In the genomic region with DNA sequence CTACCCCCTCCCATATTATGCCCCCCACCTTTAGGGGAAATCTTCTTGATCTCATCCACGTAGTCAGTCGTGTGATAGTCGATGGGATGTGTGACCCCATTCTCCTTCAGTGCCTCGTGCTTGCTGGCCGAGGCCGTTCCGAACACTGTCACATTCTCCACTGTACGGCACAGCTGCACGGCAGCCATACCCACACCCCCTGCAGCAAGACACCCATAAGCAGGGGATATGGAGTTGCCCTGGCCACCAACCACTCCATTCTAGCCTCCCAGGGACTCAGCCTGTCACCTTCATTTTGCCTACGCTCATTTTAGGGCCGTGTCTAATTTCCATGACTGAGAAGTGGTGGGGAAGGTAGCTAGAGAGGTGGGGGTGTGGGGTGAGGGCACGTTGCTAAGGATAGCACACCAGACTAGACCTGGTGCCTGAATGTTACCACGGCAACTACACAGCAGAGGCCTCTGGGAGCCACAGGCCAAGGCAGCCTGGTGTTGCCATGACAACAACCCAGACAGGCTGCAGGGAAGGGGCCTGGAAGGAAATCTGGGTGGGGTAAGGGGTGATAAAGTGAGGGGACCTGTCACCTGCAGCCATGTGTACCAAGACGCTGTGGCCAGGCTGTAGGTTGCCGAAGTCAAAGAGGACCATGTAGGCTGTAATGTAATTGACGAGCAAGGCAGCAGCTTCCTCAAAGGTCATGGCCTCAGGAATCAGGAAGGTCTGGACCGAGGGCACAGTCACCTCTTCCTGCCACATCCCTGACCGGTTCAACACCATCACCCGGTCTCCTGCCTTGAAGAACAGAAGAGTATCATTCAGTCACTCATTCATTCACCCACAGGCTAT, we compare ENCODE assay signal across 2 cellular contexts.
TF ChIP-seq lines count a peak whose summit lies in the region.

No MANE protein-coding gene starts in this region.

TF ChIP-seq in SK-N-SH, 30 proteins besides CTCF, POLR2A, EP300 and RAD21 (continued from another document):
- TF ChIP-seq ZBTB33 (IDR thresholded peaks at IDR 0.05; ENCODE audit: borderline replicate concordance, low read depth): no peak
- TF ChIP-seq MXI1 (IDR thresholded peaks at IDR 0.05; ENCODE audit: low read depth, low read length): peak; percentile 85
- peak; percentile 87 for TF ChIP-seq RFX5 (IDR thresholded peaks at IDR 0.05; ENCODE audit: low read length)

TF ChIP-seq in SK-N-SH treated with all-trans-retinoic acid at 6 μM for 48 hours, 23 proteins besides CTCF, POLR2A, EP300 and RAD21 (continued from another document):
- TF ChIP-seq, protein P1, sequence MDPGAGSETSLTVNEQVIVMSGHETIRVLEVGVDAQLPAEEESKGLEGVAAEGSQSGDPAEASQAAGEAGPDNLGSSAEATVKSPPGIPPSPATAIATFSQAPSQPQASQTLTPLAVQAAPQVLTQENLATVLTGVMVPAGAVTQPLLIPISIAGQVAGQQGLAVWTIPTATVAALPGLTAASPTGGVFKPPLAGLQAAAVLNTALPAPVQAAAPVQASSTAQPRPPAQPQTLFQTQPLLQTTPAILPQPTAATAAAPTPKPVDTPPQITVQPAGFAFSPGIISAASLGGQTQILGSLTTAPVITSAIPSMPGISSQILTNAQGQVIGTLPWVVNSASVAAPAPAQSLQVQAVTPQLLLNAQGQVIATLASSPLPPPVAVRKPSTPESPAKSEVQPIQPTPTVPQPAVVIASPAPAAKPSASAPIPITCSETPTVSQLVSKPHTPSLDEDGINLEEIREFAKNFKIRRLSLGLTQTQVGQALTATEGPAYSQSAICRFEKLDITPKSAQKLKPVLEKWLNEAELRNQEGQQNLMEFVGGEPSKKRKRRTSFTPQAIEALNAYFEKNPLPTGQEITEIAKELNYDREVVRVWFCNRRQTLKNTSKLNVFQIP (CRISPR knock-in tag; IDR thresholded peaks at IDR 0.05; ENCODE audit: borderline replicate concordance, low read depth): no peak
- TF ChIP-seq CSRNP3 (CRISPR knock-in tag; IDR thresholded peaks at IDR 0.05) (no peak), RARB (CRISPR knock-in tag; IDR thresholded peaks at IDR 0.05) (no peak), PPARA (CRISPR knock-in tag; IDR thresholded peaks at IDR 0.05; ENCODE audit: borderline replicate concordance) (no peak), ZC3H10 (CRISPR knock-in tag; IDR thresholded peaks at IDR 0.05) (no peak), PATZ1 (CRISPR knock-in tag; IDR thresholded peaks at IDR 0.05; ENCODE audit: borderline replicate concordance) (no peak), TSHZ2 (CRISPR knock-in tag; IDR thresholded peaks at IDR 0.05) (no peak)
TF ChIP-seq in SK-N-SH treated with all-trans-retinoic acid at 6 μM for 48 hours: peak in this region for 0.
